Comparison of ENCODE assay signal across 22 cellular contexts in the genomic region with DNA sequence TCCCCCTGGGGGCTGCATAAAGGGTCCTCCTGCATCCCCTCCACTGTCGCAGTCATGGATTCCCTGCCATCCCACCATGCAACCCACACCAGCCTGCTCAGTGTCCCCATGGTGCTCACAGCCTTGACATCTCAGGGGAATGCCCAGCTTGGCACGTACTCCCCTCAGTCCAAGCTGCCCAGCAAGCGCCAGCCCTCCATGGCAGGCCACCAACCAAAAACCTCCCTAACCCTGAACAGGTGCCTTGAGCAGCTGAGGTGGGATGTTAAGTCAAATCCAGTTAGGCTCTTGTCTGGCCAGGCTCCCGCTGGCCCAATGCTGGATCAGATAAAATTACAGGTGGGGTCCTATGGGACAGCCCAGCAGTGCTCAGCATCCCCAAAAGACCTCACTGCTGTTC. TPM values are rescaled to one million over a fixed set of nuclear protein-coding genes. Genes with fewer than 3 reads are reported as not detected.
DNase-seq lines count a peak whose midpoint lies in the region; ATAC-seq, FAIRE-seq and TF ChIP-seq lines count a peak whose summit lies in the region.
"Had no signal": no experiment of that assay in that cellular context is flagged by ENCODE, and none has a peak within 500 bp of the region (broad histone marks: within the 10 kb centered on the region; RNA-seq: fewer than 3 reads in every experiment).

No MANE protein-coding gene starts in this region.

- peaks cover 12% of the 10 kb centered on the region for H3K27me3 Mint-ChIP-seq in osteocyte (ENCODE audit: unreplicated experiment)

- no peak overlapping the region for H2AFZ ChIP-seq in PC-9

- FAIRE-seq in D721Med (lab: Jason Lieb, UNC): no peak
- FAIRE-seq: GM19239 had no signal

- POLR2A ChIA-PET in PC-9 (lab: Charles Lee; ENCODE audit: unreplicated experiment): interaction anchor here (0.6 to 1.1 kb wide), 4 partner anchors 23 to 230 kb away, joined by 3 to 7 read pairs (median 5); no protein-coding TSS in a partner anchor

- no peaks in the 10 kb centered on the region for H4K20me1 ChIP-seq in PC-9 (ENCODE audit: insufficient read depth)

- peak overlapping the region; percentile 64 for H3K27ac ChIP-seq in PC-9

- H3K36me3 ChIP-seq in PC-9 (ENCODE audit: low read depth) (no peaks in the 10 kb centered on the region), MG63 (no peaks in the 10 kb centered on the region)

- no peaks in the 10 kb centered on the region for H3K79me2 ChIP-seq in PC-9 (ENCODE audit: low read depth)

- intact Hi-C loops in PC-9 (cut with micrococcal nuclease; ENCODE audit: unreplicated experiment): loop anchor here (2.0 kb wide), 1 partner anchor 64 kb away; no protein-coding TSS in a partner anchor

- H3K9me3 ChIP-seq in PC-9 (ENCODE audit: insufficient read depth, low read depth) (no peaks in the 10 kb centered on the region), MG63 (no peaks in the 10 kb centered on the region)

- no peaks in the 10 kb centered on the region for H3K36me3 Mint-ChIP-seq in osteocyte (ENCODE audit: unreplicated experiment)
- H3K36me3 Mint-ChIP-seq: CD8-positive, alpha-beta T cell had no signal

- H3K4me3 ChIP-seq in PC-9 (peak overlapping the region; percentile 22; the same call in 1 of the 2 replicates), MG63 (no peak overlapping the region)

- no peaks in the 10 kb centered on the region for H3K27me3 ChIP-seq in PC-9 (ENCODE audit: insufficient read depth, low read depth)
- H3K27me3 ChIP-seq in MG63: no peaks in the 10 kb centered on the region; the same call in 1 of the 2 replicates

- TSS peak; percentile 74 for BruUV-seq in PC-9 (replicated peaks; lab: Mats Ljungman, UMichigan)

- CTCF ChIA-PET in PC-9 (lab: Charles Lee): interaction anchor here (0.6 to 1.1 kb wide), 3 partner anchors 60 to 154 kb away, joined by 3 to 6 read pairs (median 3); no protein-coding TSS in a partner anchor

- TF ChIP-seq CTCF in PC-9 (conservative IDR thresholded peaks at IDR 0.05) (no peak), osteocyte (IDR thresholded peaks at IDR 0.05) (no peak), D721Med (IDR thresholded peaks at IDR 0.05; ENCODE audit: insufficient read depth, missing control alignments) (no peak)

- no peak overlapping the region for H3K27ac Mint-ChIP-seq in osteocyte (ENCODE audit: unreplicated experiment)
- H3K27ac Mint-ChIP-seq: CD8-positive, alpha-beta T cell had no signal

- H3K4me3 Mint-ChIP-seq in osteocyte (ENCODE audit: unreplicated experiment): no peak overlapping the region
- H3K4me3 Mint-ChIP-seq: CD8-positive, alpha-beta T cell had no signal

- H3K4me1 ChIP-seq in PC-9 (replicated peaks; ENCODE audit: insufficient read depth): peaks cover 35% of the 10 kb centered on the region

- ATAC-seq in esophagus mucosa (peak; percentile 4), HG03175 (IDR thresholded peaks at IDR 0.05; ENCODE audit: unreplicated experiment) (no peak), HG03025 (IDR thresholded peaks at IDR 0.05; ENCODE audit: low FRiP score, unreplicated experiment) (no peak)
- ATAC-seq: CD8-positive, alpha-beta T cell had no signal

- no peak for DNase-seq in PC-9
- DNase-seq in osteocyte (ENCODE audit: extremely low spot score, unreplicated experiment): peak; percentile 77
- DNase-seq in D721Med (ENCODE audit: insufficient read length, low spot score): no peak
- no peak for DNase-seq in MG63
- DNase-seq: AML-193; C1 segment of cervical spinal cord; CD8-positive, alpha-beta T cell; EL; GF-D8; Karpas-422; NCI-H1417; NCI-H1694 treated with DMSO at 0.1 percent for 48 hours; NCI-H446; NCI-H526; RPMI8226; SHP77 had no signal

- no peaks in the 10 kb centered on the region for H3K9me3 Mint-ChIP-seq in osteocyte (ENCODE audit: unreplicated experiment)
- H3K9me3 Mint-ChIP-seq: CD8-positive, alpha-beta T cell had no signal

- no peaks in the 10 kb centered on the region for H3K4me1 Mint-ChIP-seq in osteocyte (ENCODE audit: unreplicated experiment)

- peaks cover 9% of the 10 kb centered on the region; the same call in 1 of the 2 replicates for H3F3A ChIP-seq in PC-9 (ENCODE audit: insufficient read depth, low read depth)

- H3K9me2 ChIP-seq in PC-9 (ENCODE audit: insufficient read depth): no peaks in the 10 kb centered on the region

- H3K4me2 ChIP-seq in PC-9: peak overlapping the region; percentile 71

RNA-seq across cellular contexts. Expression of a gene that starts 0.3 kb away (rescaled TPM):
- total RNA-seq in PC-9 (2021): 3.6 and 5.0 TPM in 2 replicates
- 1.0 TPM for total RNA-seq in esophagus mucosa
- not detected in 2 replicates for total RNA-seq in osteocyte
- 0.82 TPM in 1 of 2 replicates, not detected in the other for total RNA-seq in MG63 (2014; rRNA removed; shearing (Covaris generic); ENCODE audit: low replicate concordance)
- total RNA-seq: CD8-positive, alpha-beta T cell; H4; M059J had no signal
